ENCODE assay signal across 2 cellular contexts in the genomic region with DNA sequence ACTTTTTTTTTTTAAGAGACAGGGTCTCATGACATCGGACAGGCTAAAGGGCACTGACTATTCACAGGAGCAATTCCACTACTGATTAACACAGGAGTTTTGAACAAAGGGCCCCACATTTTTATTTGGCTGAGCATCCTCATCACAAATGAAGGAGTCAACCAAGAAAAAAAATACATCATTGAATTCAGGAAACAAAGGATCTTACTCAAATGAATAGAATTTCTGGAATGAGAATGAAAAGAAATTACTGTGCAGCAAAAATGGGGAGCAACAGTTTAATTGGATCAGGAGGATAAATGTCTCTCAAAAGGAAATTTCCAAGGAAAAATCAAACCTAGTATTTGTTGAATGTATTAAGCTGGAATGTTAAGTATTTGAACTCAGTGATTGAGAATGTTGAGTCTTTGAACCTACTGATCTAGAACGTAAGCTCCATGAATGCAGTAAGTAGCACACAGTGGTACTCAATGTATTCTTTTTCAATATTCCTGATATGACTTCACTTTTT.
TF ChIP-seq lines count a peak whose summit lies in the region.

No MANE protein-coding gene starts in this region.

TF ChIP-seq in IMR-90, 13 proteins besides CTCF, POLR2A, EP300 and RAD21:
- TF ChIP-seq MAZ (IDR thresholded peaks at IDR 0.05; ENCODE audit: borderline replicate concordance, low read depth, low read length): no peak
- no peak for TF ChIP-seq RFX5 (IDR thresholded peaks at IDR 0.05; ENCODE audit: low read depth, low read length)
- no peak for TF ChIP-seq BHLHE40 (IDR thresholded peaks at IDR 0.05; ENCODE audit: low read depth, low read length)
- TF ChIP-seq, protein P1, sequence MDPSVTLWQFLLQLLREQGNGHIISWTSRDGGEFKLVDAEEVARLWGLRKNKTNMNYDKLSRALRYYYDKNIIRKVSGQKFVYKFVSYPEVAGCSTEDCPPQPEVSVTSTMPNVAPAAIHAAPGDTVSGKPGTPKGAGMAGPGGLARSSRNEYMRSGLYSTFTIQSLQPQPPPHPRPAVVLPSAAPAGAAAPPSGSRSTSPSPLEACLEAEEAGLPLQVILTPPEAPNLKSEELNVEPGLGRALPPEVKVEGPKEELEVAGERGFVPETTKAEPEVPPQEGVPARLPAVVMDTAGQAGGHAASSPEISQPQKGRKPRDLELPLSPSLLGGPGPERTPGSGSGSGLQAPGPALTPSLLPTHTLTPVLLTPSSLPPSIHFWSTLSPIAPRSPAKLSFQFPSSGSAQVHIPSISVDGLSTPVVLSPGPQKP (IDR thresholded peaks at IDR 0.05; ENCODE audit: borderline replicate concordance, low read depth, low read length): no peak
- TF ChIP-seq MAFK (IDR thresholded peaks at IDR 0.05; ENCODE audit: low read depth, low read length): no peak
- no peak for TF ChIP-seq NFE2L2 (IDR thresholded peaks at IDR 0.05; ENCODE audit: low read depth, low read length)
- TF ChIP-seq CEBPB (IDR thresholded peaks at IDR 0.05; ENCODE audit: low read depth, low read length): no peak
- no peak for TF ChIP-seq CHD1 (IDR thresholded peaks at IDR 0.05; ENCODE audit: low read depth, low read length)
- TF ChIP-seq MXI1 (IDR thresholded peaks at IDR 0.05; ENCODE audit: borderline replicate concordance, low read depth, low read length): no peak
- TF ChIP-seq, protein P2, sequence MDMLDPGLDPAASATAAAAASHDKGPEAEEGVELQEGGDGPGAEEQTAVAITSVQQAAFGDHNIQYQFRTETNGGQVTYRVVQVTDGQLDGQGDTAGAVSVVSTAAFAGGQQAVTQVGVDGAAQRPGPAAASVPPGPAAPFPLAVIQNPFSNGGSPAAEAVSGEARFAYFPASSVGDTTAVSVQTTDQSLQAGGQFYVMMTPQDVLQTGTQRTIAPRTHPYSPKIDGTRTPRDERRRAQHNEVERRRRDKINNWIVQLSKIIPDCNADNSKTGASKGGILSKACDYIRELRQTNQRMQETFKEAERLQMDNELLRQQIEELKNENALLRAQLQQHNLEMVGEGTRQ (IDR thresholded peaks at IDR 0.05; ENCODE audit: low read depth, low read length): no peak
- no peak for TF ChIP-seq RCOR1 (IDR thresholded peaks at IDR 0.05; ENCODE audit: insufficient replicate concordance, low read length)
- TF ChIP-seq SMC3 (IDR thresholded peaks at IDR 0.05; ENCODE audit: low read depth, low read length): no peak
- no peak for TF ChIP-seq FOS (IDR thresholded peaks at IDR 0.05; ENCODE audit: low read depth, low read length)

TF ChIP-seq in endothelial cell of umbilical vein, 7 proteins besides CTCF, POLR2A, EP300 and RAD21:
- TF ChIP-seq, protein P3, sequence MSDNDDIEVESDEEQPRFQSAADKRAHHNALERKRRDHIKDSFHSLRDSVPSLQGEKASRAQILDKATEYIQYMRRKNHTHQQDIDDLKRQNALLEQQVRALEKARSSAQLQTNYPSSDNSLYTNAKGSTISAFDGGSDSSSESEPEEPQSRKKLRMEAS (IDR thresholded peaks at IDR 0.05; ENCODE audit: insufficient read depth, insufficient read length): no peak
- no peak for TF ChIP-seq FOS (IDR thresholded peaks at IDR 0.05; ENCODE audit: borderline replicate concordance, insufficient read depth, low read length)
- TF ChIP-seq POLR2AphosphoS5 (IDR thresholded peaks at IDR 0.05; ENCODE audit: insufficient read depth, low read depth, low read length): peak; percentile 17
- peak; percentile 8 for TF ChIP-seq JUN (IDR thresholded peaks at IDR 0.05; ENCODE audit: borderline replicate concordance, insufficient read depth, insufficient read length, low read depth)
